ENCODE assay signal across 19 cellular contexts in genomic region chr1:173223031-173223380, GRCh38. TPM values are rescaled to one million over a fixed set of nuclear protein-coding genes. Genes with fewer than 3 reads are reported as not detected.
DNase-seq lines count a peak whose midpoint lies in the region; ATAC-seq and TF ChIP-seq lines count a peak whose summit lies in the region.
"Had no signal": no experiment of that assay in that cellular context is flagged by ENCODE, and none has a peak within 500 bp of the region (broad histone marks: within the 10 kb centered on the region; RNA-seq: fewer than 3 reads in every experiment).

No MANE protein-coding gene starts in this region.

- H3K9me3 ChIP-seq in Loucy (ENCODE audit: insufficient read depth, low read depth, low read length) (no peaks in the 10 kb centered on the region), heart left ventricle (no peaks in the 10 kb centered on the region)
- H3K9me3 ChIP-seq: BLaER1 had no signal

- TF ChIP-seq CTCF in natural killer cell (IDR thresholded peaks at IDR 0.05) = no peak
- no peak for TF ChIP-seq CTCF in Loucy (conservative IDR thresholded peaks at IDR 0.05; ENCODE audit: low read length)
- TF ChIP-seq CTCF in GM10266 (IDR thresholded peaks at IDR 0.05; ENCODE audit: control insufficient read depth, insufficient read depth, low read depth, missing control alignments) = no peak
- TF ChIP-seq CTCF in heart left ventricle (IDR thresholded peaks at IDR 0.05) = no peak

- H3K4me2 ChIP-seq in Loucy (ENCODE audit: low read depth, low read length, poor library complexity, severe bottlenecking) = peak overlapping the region; percentile 28
- H3K4me2 ChIP-seq: BLaER1, GM23338 had no signal

- no peak for ATAC-seq in natural killer cell treated with Interleukin-12 subunit alpha and Interleukin-12 subunit beta and Interleukin-15 and Interleukin-18, amount 100 ng/mL, for 72 hours
- ATAC-seq in natural killer cell (no peak), heart left ventricle (no peak)
- ATAC-seq in activated naive CD8-positive, alpha-beta T cell treated with anti-CD3 and anti-CD28 coated beads, Interleukin-2, amount 50 U/mL, for 24 hours = no peak
- no peak for ATAC-seq in stimulated activated naive B cell treated with anti-CD40 and anti-IgM and Interleukin-4, amounts not matched to agents 10 μg/mL and 1 μg/mL and 100 μg/mL, for 72 hours (replicated peaks)
- ATAC-seq: GM23338, HepG2 had no signal

- H3K4me3 ChIP-seq in Loucy (ENCODE audit: low read length, poor library complexity, severe bottlenecking) (no peak overlapping the region), heart left ventricle (no peak overlapping the region)
- H3K4me3 ChIP-seq: BLaER1, GM23338 had no signal

- DNase-seq in natural killer cell treated with Interleukin-12 subunit alpha and Interleukin-12 subunit beta and Interleukin-15 and Interleukin-18, amount 100 ng/mL, for 72 hours (ENCODE audit: low spot score) = no peak
- no peak for DNase-seq in natural killer cell
- no peak for DNase-seq in activated naive CD8-positive, alpha-beta T cell treated with anti-CD3 and anti-CD28 coated beads, Interleukin-2, amount 50 U/mL, for 24 hours
- no peak for DNase-seq in stimulated activated naive B cell treated with anti-CD40 and anti-IgM and Interleukin-4, amounts not matched to agents 10 μg/mL and 1 μg/mL and 100 μg/mL, for 72 hours
- DNase-seq in LoVo (ENCODE audit: low spot score) = no peak
- DNase-seq in GM10266 (ENCODE audit: extremely low spot score) = no peak
- no peak for DNase-seq in heart left ventricle
- DNase-seq: 8988T; CD4-positive, alpha-beta memory T cell; DMS153; DND-41; EL; HCEC 1CT had no signal

- no peak for TF ChIP-seq POLR2A in heart left ventricle (IDR thresholded peaks at IDR 0.05)

- peak overlapping the region in 1 of 2 donors; percentile 15 for H3K27ac Mint-ChIP-seq in natural killer cell treated with Interleukin-12 subunit alpha and Interleukin-12 subunit beta and Interleukin-15 and Interleukin-18, amount 100 ng/mL, for 72 hours
- no peak overlapping the region for H3K27ac Mint-ChIP-seq in natural killer cell
- peak overlapping the region; percentile 82 for H3K27ac Mint-ChIP-seq in activated naive CD8-positive, alpha-beta T cell treated with anti-CD3 and anti-CD28 coated beads, Interleukin-2, amount 50 U/mL, for 24 hours
- H3K27ac Mint-ChIP-seq in stimulated activated naive B cell treated with anti-CD40 and anti-IgM and Interleukin-4, amounts not matched to agents 10 μg/mL and 1 μg/mL and 100 μg/mL, for 72 hours = peak overlapping the region; percentile 39
- H3K27ac Mint-ChIP-seq: CD14-positive monocyte, GM23338, IgD-negative memory B cell had no signal

- H3K36me3 ChIP-seq in Loucy (ENCODE audit: insufficient read depth, low read length) (no peaks in the 10 kb centered on the region), heart left ventricle (no peaks in the 10 kb centered on the region)
- H3K36me3 ChIP-seq: BLaER1 had no signal

- no peaks in the 10 kb centered on the region for H3K79me2 ChIP-seq in Loucy (ENCODE audit: insufficient read depth, low read length)

- H3K27me3 ChIP-seq in Loucy (ENCODE audit: insufficient read depth, low read length, poor library complexity, severe bottlenecking) = no peaks in the 10 kb centered on the region
- H3K27me3 ChIP-seq in heart left ventricle = no peaks in the 10 kb centered on the region
- H3K27me3 ChIP-seq: BLaER1 had no signal

- peaks cover 3% of the 10 kb centered on the region for H3K9me3 Mint-ChIP-seq in natural killer cell treated with Interleukin-12 subunit alpha and Interleukin-12 subunit beta and Interleukin-15 and Interleukin-18, amount 100 ng/mL, for 72 hours
- no peaks in the 10 kb centered on the region for H3K9me3 Mint-ChIP-seq in natural killer cell
- H3K9me3 Mint-ChIP-seq in activated naive CD8-positive, alpha-beta T cell treated with anti-CD3 and anti-CD28 coated beads, Interleukin-2, amount 50 U/mL, for 24 hours = no peaks in the 10 kb centered on the region
- no peaks in the 10 kb centered on the region for H3K9me3 Mint-ChIP-seq in stimulated activated naive B cell treated with anti-CD40 and anti-IgM and Interleukin-4, amounts not matched to agents 10 μg/mL and 1 μg/mL and 100 μg/mL, for 72 hours
- H3K9me3 Mint-ChIP-seq: IgD-negative memory B cell had no signal

- peak overlapping the region; percentile 65 for H2AFZ ChIP-seq in Loucy (ENCODE audit: low read length)
- H2AFZ ChIP-seq: GM23338 had no signal

- H3K9ac ChIP-seq in Loucy (ENCODE audit: low read depth, low read length, poor library complexity, severe bottlenecking) = no peak overlapping the region
- H3K9ac ChIP-seq: BLaER1 had no signal

- no peak overlapping the region for H3K27ac ChIP-seq in heart left ventricle
- H3K27ac ChIP-seq: BLaER1 had no signal

- H4K20me1 ChIP-seq in Loucy (ENCODE audit: insufficient read depth, low read length, poor library complexity, severe bottlenecking) = no peaks in the 10 kb centered on the region
- H4K20me1 ChIP-seq: BLaER1 had no signal

- no peaks in the 10 kb centered on the region for H3K36me3 Mint-ChIP-seq in natural killer cell treated with Interleukin-12 subunit alpha and Interleukin-12 subunit beta and Interleukin-15 and Interleukin-18, amount 100 ng/mL, for 72 hours
- H3K36me3 Mint-ChIP-seq in natural killer cell = no peaks in the 10 kb centered on the region
- H3K36me3 Mint-ChIP-seq in activated naive CD8-positive, alpha-beta T cell treated with anti-CD3 and anti-CD28 coated beads, Interleukin-2, amount 50 U/mL, for 24 hours (ENCODE audit: low read depth) = no peaks in the 10 kb centered on the region
- H3K36me3 Mint-ChIP-seq in stimulated activated naive B cell treated with anti-CD40 and anti-IgM and Interleukin-4, amounts not matched to agents 10 μg/mL and 1 μg/mL and 100 μg/mL, for 72 hours = peaks cover 0 to 3% of the 10 kb centered on the region in 2 donors
- H3K36me3 Mint-ChIP-seq: CD14-positive monocyte, IgD-negative memory B cell had no signal

- no peaks in the 10 kb centered on the region for H3F3A ChIP-seq in Loucy (ENCODE audit: low read depth)

- peaks cover 38 to 44% of the 10 kb centered on the region in 2 donors for H3K4me1 Mint-ChIP-seq in natural killer cell treated with Interleukin-12 subunit alpha and Interleukin-12 subunit beta and Interleukin-15 and Interleukin-18, amount 100 ng/mL, for 72 hours (ENCODE audit: low read depth in 2 of 2)
- peaks cover 10 to 22% of the 10 kb centered on the region in 2 donors for H3K4me1 Mint-ChIP-seq in natural killer cell
- H3K4me1 Mint-ChIP-seq in activated naive CD8-positive, alpha-beta T cell treated with anti-CD3 and anti-CD28 coated beads, Interleukin-2, amount 50 U/mL, for 24 hours = peaks cover 41% of the 10 kb centered on the region
- peaks cover 36 to 38% of the 10 kb centered on the region in 2 donors for H3K4me1 Mint-ChIP-seq in stimulated activated naive B cell treated with anti-CD40 and anti-IgM and Interleukin-4, amounts not matched to agents 10 μg/mL and 1 μg/mL and 100 μg/mL, for 72 hours
- H3K4me1 Mint-ChIP-seq: GM23338 had no signal

- peak overlapping the region; percentile 23 for H3K4me3 Mint-ChIP-seq in natural killer cell treated with Interleukin-12 subunit alpha and Interleukin-12 subunit beta and Interleukin-15 and Interleukin-18, amount 100 ng/mL, for 72 hours
- H3K4me3 Mint-ChIP-seq in natural killer cell = no peak overlapping the region
- H3K4me3 Mint-ChIP-seq in activated naive CD8-positive, alpha-beta T cell treated with anti-CD3 and anti-CD28 coated beads, Interleukin-2, amount 50 U/mL, for 24 hours = no peak overlapping the region
- peak overlapping the region in 1 of 2 donors; percentile 41 for H3K4me3 Mint-ChIP-seq in stimulated activated naive B cell treated with anti-CD40 and anti-IgM and Interleukin-4, amounts not matched to agents 10 μg/mL and 1 μg/mL and 100 μg/mL, for 72 hours
- H3K4me3 Mint-ChIP-seq: CD14-positive monocyte; CD4-positive, alpha-beta memory T cell; GM23338; IgD-negative memory B cell had no signal

- H3K27me3 Mint-ChIP-seq in natural killer cell treated with Interleukin-12 subunit alpha and Interleukin-12 subunit beta and Interleukin-15 and Interleukin-18, amount 100 ng/mL, for 72 hours = no peaks in the 10 kb centered on the region
- H3K27me3 Mint-ChIP-seq in natural killer cell (ENCODE audit: low read depth in 2 of 2) = no peaks in the 10 kb centered on the region
- H3K27me3 Mint-ChIP-seq in activated naive CD8-positive, alpha-beta T cell treated with anti-CD3 and anti-CD28 coated beads, Interleukin-2, amount 50 U/mL, for 24 hours = no peaks in the 10 kb centered on the region
- H3K27me3 Mint-ChIP-seq in stimulated activated naive B cell treated with anti-CD40 and anti-IgM and Interleukin-4, amounts not matched to agents 10 μg/mL and 1 μg/mL and 100 μg/mL, for 72 hours = peaks cover 0 to 3% of the 10 kb centered on the region in 2 donors
- H3K27me3 Mint-ChIP-seq: CD4-positive, alpha-beta memory T cell; IgD-negative memory B cell had no signal

- H3K4me1 ChIP-seq in Loucy (ENCODE audit: insufficient read depth, low read length, poor library complexity, severe bottlenecking) (peaks cover 52% of the 10 kb centered on the region), heart left ventricle (no peaks in the 10 kb centered on the region)
- H3K4me1 ChIP-seq: BLaER1 had no signal

- H3K9me2 ChIP-seq in Loucy (replicated peaks; ENCODE audit: low read depth, low read length) = no peaks in the 10 kb centered on the region

- intact Hi-C loops in natural killer cell (cut with micrococcal nuclease) (no loop called here), heart left ventricle (cut with DNase I) (no loop called here)

RNA-seq across cellular contexts. Expression of gene TNFSF4, which starts 15.9 kb away (rescaled TPM):
- 100 to 1,000 TPM in 1 of 2 donors, 10 to 100 TPM in 1; 40.5 to 275 TPM for total RNA-seq in natural killer cell treated with Interleukin-12 subunit alpha and Interleukin-12 subunit beta and Interleukin-15 and Interleukin-18, amount 100 ng/mL, for 72 hours
- total RNA-seq in natural killer cell (1 to 10 TPM; 1.7 to 3.7 (median 2.9) TPM), heart left ventricle (1 to 10 TPM in 1 of 9 donors, under 1 TPM in 8; 0.19 to 1.6 (median 0.65) TPM)
- under 1 TPM; 0.42 to 0.57 TPM for polyA plus RNA-seq in heart left ventricle

Comparison
In these comparisons a context has a peak if more than half of its experiments do, and no peak if none do; other contexts are left out.
1. RNA of gene TNFSF4, which starts 15.9 kb away (total RNA-seq): 40.5 to 275 TPM in natural killer cell treated with Interleukin-12 subunit alpha and Interleukin-12 subunit beta and Interleukin-15 and Interleukin-18, amount 100 ng/mL, for 72 hours; 1.7 to 3.7 TPM in natural killer cell and 0.19 to 1.6 TPM in heart left ventricle; every median in the first group is over 4 times any median in the second.
2. H3K27ac Mint-ChIP-seq: peak in activated naive CD8-positive, alpha-beta T cell treated with anti-CD3 and anti-CD28 coated beads, Interleukin-2, amount 50 U/mL, for 24 hours (single experiment) and stimulated activated naive B cell treated with anti-CD40 and anti-IgM and Interleukin-4, amounts not matched to agents 10 μg/mL and 1 μg/mL and 100 μg/mL, for 72 hours (single experiment); none in natural killer cell (0 of 2).